Comparison of ENCODE assay signal across 8 cellular contexts in the genomic region with DNA sequence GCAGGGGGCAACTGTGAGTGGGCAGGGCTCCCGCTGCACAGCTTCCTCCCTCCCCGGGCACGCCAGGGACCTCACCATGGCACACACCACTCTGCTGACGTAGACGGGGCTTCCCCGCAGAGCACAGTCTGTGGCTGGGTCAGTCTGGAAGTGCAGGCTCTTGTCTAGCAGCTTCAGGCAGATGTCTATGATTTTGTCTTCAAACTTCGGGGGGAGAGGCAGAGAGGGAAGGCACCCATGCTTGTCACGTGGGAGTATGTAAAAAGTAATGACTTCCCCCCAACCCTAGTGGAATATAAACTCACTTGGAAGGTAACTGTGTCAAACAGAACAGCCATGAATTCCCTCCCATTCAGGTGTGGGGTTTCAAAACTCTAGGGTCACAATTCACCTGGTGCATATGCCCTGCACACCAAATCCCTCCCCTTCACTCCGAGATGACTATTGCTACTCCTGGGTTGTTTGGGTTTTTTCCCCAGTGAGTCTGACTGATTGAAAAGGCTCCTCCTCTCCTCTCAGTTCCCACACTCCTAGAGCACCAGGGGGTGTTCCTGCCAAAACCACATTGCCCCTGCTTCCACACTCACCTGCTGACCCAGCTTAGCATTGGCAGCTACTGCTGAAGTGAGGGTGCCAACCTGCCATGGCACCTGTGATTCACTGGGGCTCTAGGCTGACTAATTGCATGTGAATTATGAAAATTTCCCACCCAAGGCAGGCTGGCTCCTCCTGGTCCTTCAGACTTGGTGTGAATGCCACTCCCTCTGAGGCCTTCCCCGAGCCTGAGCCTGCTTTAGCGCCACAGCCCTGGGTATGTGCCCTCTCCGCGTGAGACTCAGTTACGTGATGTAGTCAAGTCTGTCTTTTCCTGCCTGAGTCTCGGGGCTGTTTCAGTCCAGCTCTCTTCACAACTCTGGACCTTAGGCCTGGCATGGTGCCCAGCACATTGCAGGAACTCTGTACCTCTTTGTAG. TPM values are rescaled to one million over a fixed set of nuclear protein-coding genes. Genes with fewer than 3 reads are reported as not detected.
DNase-seq lines count a peak whose midpoint lies in the region; ATAC-seq and TF ChIP-seq lines count a peak whose summit lies in the region.

No MANE protein-coding gene starts in this region.

- no peak overlapping the region for H4K8ac ChIP-seq in H9 (replicated peaks; ENCODE audit: insufficient read length, low read depth, low read length)

- no peak overlapping the region for H3K9ac ChIP-seq in H9 (ENCODE audit: extremely low read depth, insufficient read length, low read length)

- H3K79me1 ChIP-seq in H9 (ENCODE audit: insufficient read depth, low read depth, low read length, poor library complexity, severe bottlenecking): no peaks in the 10 kb centered on the region

- no peak overlapping the region for H3K23ac ChIP-seq in H9 (ENCODE audit: insufficient read length, low read depth, low read length)

- H3K4me1 ChIP-seq in breast epithelium (no peaks in the 10 kb centered on the region), H9 (ENCODE audit: insufficient read depth, low read length) (no peaks in the 10 kb centered on the region)

- H3K4me2 ChIP-seq in H9 (ENCODE audit: insufficient read depth, insufficient read length, low read length): no peak overlapping the region

- H2BK15ac ChIP-seq in H9 (ENCODE audit: low read depth, low read length): no peak overlapping the region

- no peak overlapping the region for H4K91ac ChIP-seq in H9 (ENCODE audit: insufficient read length, low read depth, low read length)

- H2BK120ac ChIP-seq in H9 (ENCODE audit: low read depth, low read length, poor library complexity, severe bottlenecking): no peak overlapping the region

- no peaks in the 10 kb centered on the region for H3K23me2 ChIP-seq in H9 (ENCODE audit: insufficient read length, low read depth, low read length, poor library complexity, severe bottlenecking)

- no peak overlapping the region for H3K4me3 ChIP-seq in breast epithelium

- H3K36me3 ChIP-seq in breast epithelium: no peaks in the 10 kb centered on the region

- no peak overlapping the region for H3K56ac ChIP-seq in H9 (ENCODE audit: insufficient read length, low read depth, low read length)

- H3K9me3 ChIP-seq in breast epithelium (no peaks in the 10 kb centered on the region), H9 (ENCODE audit: control insufficient read depth, low read depth, low read length) (no peaks in the 10 kb centered on the region)

- H3K4me3 Mint-ChIP-seq in H9 (no peak overlapping the region), type B pancreatic cell (no peak overlapping the region)

- no peak overlapping the region for H3K4ac ChIP-seq in H9 (ENCODE audit: low read depth, low read length)

- no peak overlapping the region for H4K5ac ChIP-seq in H9 (ENCODE audit: insufficient read length, low read depth, low read length)

- H3K36me3 Mint-ChIP-seq in H9 (ENCODE audit: insufficient read depth in 1 of 3, low read depth in 3 of 3): no peaks in the 10 kb centered on the region
- no peaks in the 10 kb centered on the region for H3K36me3 Mint-ChIP-seq in type B pancreatic cell

- H3K27me3 Mint-ChIP-seq in H9 (ENCODE audit: low read depth): peaks cover 3% of the 10 kb centered on the region
- peaks cover 30% of the 10 kb centered on the region for H3K27me3 Mint-ChIP-seq in type B pancreatic cell

- intact Hi-C loops in breast epithelium (cut with DNase I; ENCODE audit: low total_unique reads): no loop called here
- intact Hi-C loops in posterior vena cava (cut with DNase I): no loop called here

- no peaks in the 10 kb centered on the region for H4K20me1 ChIP-seq in H9 (ENCODE audit: control insufficient read depth, insufficient read depth, insufficient read length)

- H2AFZ ChIP-seq in H9 (ENCODE audit: low read length): no peak overlapping the region

- H2AK5ac ChIP-seq in H9 (ENCODE audit: insufficient read length, low read length): no peak overlapping the region

- no peak for ATAC-seq in HG03457 (IDR thresholded peaks at IDR 0.05; ENCODE audit: unreplicated experiment)

- H3K27me3 ChIP-seq in breast epithelium (no peaks in the 10 kb centered on the region), H9 (ENCODE audit: insufficient read depth, low read length) (no peaks in the 10 kb centered on the region)

- H3K27ac ChIP-seq in breast epithelium (peak overlapping the region; percentile 74 to 75), H9 (ENCODE audit: insufficient read length, low read depth, low read length) (no peak overlapping the region)

- no peak overlapping the region for H3T11ph ChIP-seq in H9 (ENCODE audit: low read length)

- no peak overlapping the region for H3K18ac ChIP-seq in H9 (ENCODE audit: insufficient read length, low read depth, low read length)

- H3K14ac ChIP-seq in H9 (ENCODE audit: insufficient read depth, low read length): no peak overlapping the region

- H3K27ac Mint-ChIP-seq in H9 (no peak overlapping the region), type B pancreatic cell (no peak overlapping the region)

- H3K4me1 Mint-ChIP-seq in H9 (no peaks in the 10 kb centered on the region), type B pancreatic cell (ENCODE audit: unreplicated experiment) (no peaks in the 10 kb centered on the region)

- no peak overlapping the region for H2BK20ac ChIP-seq in H9 (ENCODE audit: low read depth, low read length, poor library complexity, severe bottlenecking)

- no peak for TF ChIP-seq CTCF in breast epithelium (IDR thresholded peaks at IDR 0.05)
- TF ChIP-seq CTCF in H9 (conservative IDR thresholded peaks at IDR 0.05): no peak
- TF ChIP-seq CTCF in type B pancreatic cell (conservative IDR thresholded peaks at IDR 0.05): no peak

- no peak overlapping the region for H2BK12ac ChIP-seq in H9 (ENCODE audit: insufficient read length, low read depth, low read length)

- no peak overlapping the region for H2BK5ac ChIP-seq in H9 (ENCODE audit: insufficient read length, low read length)

- TF ChIP-seq POLR2A in breast epithelium (IDR thresholded peaks at IDR 0.05): no peak

- no peaks in the 10 kb centered on the region for H3K79me2 ChIP-seq in H9 (ENCODE audit: insufficient read depth, low read length)

- DNase-seq in stimulated activated CD4-positive, alpha-beta T cell treated with anti-CD3 and anti-CD28 coated beads, Interleukin-15, amount 100 ng/mL, for 48 hours (ENCODE audit: low read depth in 2 of 2): peak; percentile 8 to 11
- DNase-seq in stimulated activated CD4-positive, alpha-beta T cell treated with anti-CD3 and anti-CD28 coated beads, Interleukin-2, amount 100 ng/mL, for 48 hours: no peak
- DNase-seq in HK-2 (ENCODE audit: unreplicated experiment): peak; percentile 79
- peak in 1 of 2 donors; percentile 77 for DNase-seq in breast epithelium (ENCODE audit: low spot score in 2 of 2)
- peak; percentile 78 for DNase-seq in posterior vena cava (ENCODE audit: low spot score)
- no peak for DNase-seq in H9
- DNase-seq in type B pancreatic cell (ENCODE audit: extremely low spot score, unreplicated experiment): no peak

- H3K9me3 Mint-ChIP-seq in H9 (no peaks in the 10 kb centered on the region), type B pancreatic cell (no peaks in the 10 kb centered on the region)

- no CpG with 5 or more reads among the region's 15 CpGs for WGBS in H9 (ENCODE audit: extremely low coverage, insufficient read length, low lambda C conversion rate)

RNA-seq across cellular contexts. Expression of gene TGM5, which starts 13.0 kb away (rescaled TPM):
- total RNA-seq in breast epithelium (1 to 10 TPM; 1.6 to 3.1 (median 2.7) TPM), posterior vena cava (1 to 10 TPM in 1 of 2 donors, under 1 TPM in 1; 0.56 to 1.0 TPM), H9 (2021) (not detected in 2 replicates), type B pancreatic cell (ENCODE audit: low replicate concordance) (0.22 and 0.71 TPM in 2 replicates)

RNA-seq across cellular contexts. Expression of gene EPB42, which starts 32.9 kb away (rescaled TPM):
- total RNA-seq in breast epithelium: 1 to 10 TPM in 1 of 3 donors, under 1 TPM in 1, not detected in 1; 0.29 to 1.9 TPM
- under 1 TPM; 0.43 to 0.65 TPM for total RNA-seq in posterior vena cava
- total RNA-seq in H9 (2021): not detected in 2 replicates
- total RNA-seq in type B pancreatic cell (ENCODE audit: low replicate concordance): not detected in 2 replicates

RNA-seq across cellular contexts. Expression of gene TGM7, which starts 48.3 kb away (rescaled TPM):
- total RNA-seq in breast epithelium (not detected), posterior vena cava (not detected), H9 (2021) (not detected in 2 replicates), type B pancreatic cell (ENCODE audit: low replicate concordance) (not detected in 2 replicates)

Comparison
In these comparisons a context has a peak if more than half of its experiments do, and no peak if none do; other contexts are left out.
1. DNase-seq: peak in stimulated activated CD4-positive, alpha-beta T cell treated with anti-CD3 and anti-CD28 coated beads, Interleukin-15, amount 100 ng/mL, for 48 hours (2 of 2), HK-2 (single experiment) and posterior vena cava (single experiment); none in stimulated activated CD4-positive, alpha-beta T cell treated with anti-CD3 and anti-CD28 coated beads, Interleukin-2, amount 100 ng/mL, for 48 hours (0 of 2), H9 (single experiment) and type B pancreatic cell (single experiment).